8 cellular contexts compared by ENCODE assay signal in the genomic region with DNA sequence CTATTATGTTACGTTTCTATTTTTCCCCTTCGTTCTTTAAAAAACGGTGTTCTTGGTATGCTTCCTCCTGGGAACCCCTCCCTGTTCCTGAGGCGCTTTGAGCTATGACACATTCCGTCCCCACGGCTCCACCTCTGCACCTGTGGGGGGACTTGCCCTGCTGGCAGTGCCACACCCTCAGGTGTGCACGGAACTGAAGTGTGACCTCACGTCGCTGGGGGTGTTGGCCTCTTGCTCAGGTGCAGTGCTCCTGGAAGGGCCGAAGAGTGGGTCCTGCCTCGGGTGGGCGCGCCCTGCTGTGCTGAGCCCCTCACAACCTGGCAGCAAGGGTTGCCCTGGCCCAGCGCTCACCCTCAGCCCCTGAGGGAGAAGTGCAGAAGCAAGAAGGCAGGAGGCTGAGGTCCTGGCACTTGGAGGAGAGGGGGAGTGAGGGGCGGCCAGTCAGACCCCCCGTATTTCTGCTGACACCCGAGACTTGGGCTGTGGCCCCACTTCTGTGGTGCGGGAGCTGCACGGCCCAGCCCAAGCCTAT. TPM values are rescaled to one million over a fixed set of nuclear protein-coding genes. Genes with fewer than 3 reads are reported as not detected.
DNase-seq lines count a peak whose midpoint lies in the region; ATAC-seq and TF ChIP-seq lines count a peak whose summit lies in the region.
"Had no signal": no experiment of that assay in that cellular context is flagged by ENCODE, and none has a peak within 500 bp of the region (broad histone marks: within the 10 kb centered on the region; RNA-seq: fewer than 3 reads in every experiment).

No MANE protein-coding gene starts in this region.

- peak in 1 of 4 donors; percentile 14 for TF ChIP-seq POLR2A in stomach (IDR thresholded peaks at IDR 0.05)

- peaks cover 4% of the 10 kb centered on the region for H3K36me3 Mint-ChIP-seq in chondrocyte (ENCODE audit: low read depth)
- H3K36me3 Mint-ChIP-seq in memory B cell, result no peaks in the 10 kb centered on the region

- 27 to 55% (median 34%) methylated on average over 16 to 19 of the region's 19 CpGs for WGBS in stomach, 5 donors

- TF ChIP-seq EP300 in stomach (IDR thresholded peaks at IDR 0.05), result no peak

- TF ChIP-seq CTCF in chondrocyte (IDR thresholded peaks at IDR 0.05) (no peak), stomach (IDR thresholded peaks at IDR 0.05) (no peak)

- ATAC-seq in memory B cell (ENCODE audit: low read depth), result no peak
- ATAC-seq in HG03039 (IDR thresholded peaks at IDR 0.05; ENCODE audit: unreplicated experiment), result no peak

- peak overlapping the region; percentile 44 to 58 (median 46) for H3K4me3 ChIP-seq in stomach

- peaks cover 38 to 59% (median 58%) of the 10 kb centered on the region in 4 donors for H3K4me1 ChIP-seq in stomach

- H3K36me3 ChIP-seq in stomach, result peaks cover 0 to 11% (median 6%) of the 10 kb centered on the region in 4 donors

- H3K27me3 ChIP-seq in stomach, result peaks cover 18 to 88% (median 64%) of the 10 kb centered on the region in 3 donors

- H3K27ac Mint-ChIP-seq in chondrocyte (ENCODE audit: unreplicated experiment), result no peak overlapping the region
- no peak overlapping the region for H3K27ac Mint-ChIP-seq in memory B cell

- H3K27ac ChIP-seq in stomach, result peak overlapping the region; percentile 77 to 88 (median 84)

- intact Hi-C loops in stomach (cut with DNase I; ENCODE audit: low total_unique reads), result no loop called here

- H3K9me3 ChIP-seq in stomach, result no peaks in the 10 kb centered on the region

- H3K4me3 Mint-ChIP-seq in chondrocyte (ENCODE audit: unreplicated experiment) (no peak overlapping the region), memory B cell (peak overlapping the region; percentile 70)

- no peaks in the 10 kb centered on the region for H3K9me3 Mint-ChIP-seq in chondrocyte (ENCODE audit: low read depth)
- no peaks in the 10 kb centered on the region for H3K9me3 Mint-ChIP-seq in memory B cell

- DNase-seq in HT-29 (ENCODE audit: low spot score) (peak; percentile 15), chondrocyte (ENCODE audit: low spot score) (peak; percentile 87), memory B cell (ENCODE audit: low spot score in 2 of 2) (no peak), stomach (peak; percentile 73), cortex of kidney (lab: John Stamatoyannopoulos, UW) (no peak), NCI-H187 (lab: John Stamatoyannopoulos, UW) (no peak)
- DNase-seq: amygdala had no signal

- H3K4me1 Mint-ChIP-seq in chondrocyte (ENCODE audit: low read depth) (peaks cover 6% of the 10 kb centered on the region), memory B cell (peaks cover 17% of the 10 kb centered on the region)

- no peaks in the 10 kb centered on the region for H3K27me3 Mint-ChIP-seq in chondrocyte (ENCODE audit: low read depth)
- H3K27me3 Mint-ChIP-seq in memory B cell, result peaks cover 2% of the 10 kb centered on the region

RNA-seq across cellular contexts. Expression of gene AMN, which starts 4.9 kb away (rescaled TPM):
- 2.5 and 9.2 TPM in 2 replicates for total RNA-seq in HT-29 (2014; rRNA removed; shearing (Covaris generic))
- total RNA-seq in chondrocyte, result 0.30 to 0.38 TPM in 2 of 3 replicates, not detected in the other
- 100 to 1,000 TPM in 2 of 5 donors, 10 to 100 TPM in 1, 1 to 10 TPM in 2; 1.3 to 781 (median 21.7) TPM for total RNA-seq in stomach
- polyA plus RNA-seq in stomach, result 10 to 100 TPM in 2 of 3 donors, 1 to 10 TPM in 1; 3.2 to 14.7 (median 12.8) TPM

Comparison
In these comparisons a context has a peak if more than half of its experiments do, and no peak if none do; other contexts are left out.
1. DNase-seq: peak in HT-29 (single experiment), chondrocyte (single experiment) and stomach (single experiment); none in memory B cell (0 of 2), cortex of kidney (single experiment) and NCI-H187 (0 of 2).